Comparison of ENCODE assay signal across 1 cellular context in the genomic region with DNA sequence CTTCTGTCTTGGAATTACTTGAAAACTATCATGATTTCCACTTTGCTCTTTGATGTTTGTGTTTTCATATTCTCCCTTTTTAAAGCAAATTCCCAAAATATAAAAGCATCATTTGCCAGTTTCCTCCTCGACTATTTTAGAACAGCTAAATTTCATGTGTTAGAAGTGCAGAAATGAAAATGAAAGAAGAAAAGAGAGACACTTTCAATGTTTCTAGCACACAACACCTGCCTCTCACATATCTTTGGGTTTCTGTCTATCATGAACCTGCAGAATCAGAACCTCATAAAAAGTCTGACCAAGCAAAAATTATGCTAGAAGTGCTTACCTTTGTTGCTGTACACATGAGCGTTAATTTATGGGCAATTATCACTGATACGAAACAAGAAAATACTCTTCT.
TF ChIP-seq lines count a peak whose summit lies in the region.

No MANE protein-coding gene starts in this region.

TF ChIP-seq in H1, 55 proteins besides CTCF, POLR2A, EP300 and RAD21:
- TF ChIP-seq RNF2 (IDR thresholded peaks at IDR 0.05; ENCODE audit: borderline replicate concordance, low read depth, low read length, missing control alignments, poor library complexity, severe bottlenecking) (no peak), SUZ12 (IDR thresholded peaks at IDR 0.05; ENCODE audit: low read length) (no peak), SP4 (IDR thresholded peaks at IDR 0.05; ENCODE audit: low read length) (no peak), SIX5 (IDR thresholded peaks at IDR 0.05; ENCODE audit: low read depth, low read length) (no peak), RBBP5 (IDR thresholded peaks at IDR 0.05; ENCODE audit: borderline replicate concordance, low read depth, low read length) (no peak), JUND (IDR thresholded peaks at IDR 0.05; ENCODE audit: low read length) (no peak), KDM1A (IDR thresholded peaks at IDR 0.05; ENCODE audit: borderline replicate concordance, low read length) (no peak), CHD7 (IDR thresholded peaks at IDR 0.05; ENCODE audit: insufficient replicate concordance, low read length) (no peak)
